Comparison of ENCODE assay signal across 7 cellular contexts in the genomic region with DNA sequence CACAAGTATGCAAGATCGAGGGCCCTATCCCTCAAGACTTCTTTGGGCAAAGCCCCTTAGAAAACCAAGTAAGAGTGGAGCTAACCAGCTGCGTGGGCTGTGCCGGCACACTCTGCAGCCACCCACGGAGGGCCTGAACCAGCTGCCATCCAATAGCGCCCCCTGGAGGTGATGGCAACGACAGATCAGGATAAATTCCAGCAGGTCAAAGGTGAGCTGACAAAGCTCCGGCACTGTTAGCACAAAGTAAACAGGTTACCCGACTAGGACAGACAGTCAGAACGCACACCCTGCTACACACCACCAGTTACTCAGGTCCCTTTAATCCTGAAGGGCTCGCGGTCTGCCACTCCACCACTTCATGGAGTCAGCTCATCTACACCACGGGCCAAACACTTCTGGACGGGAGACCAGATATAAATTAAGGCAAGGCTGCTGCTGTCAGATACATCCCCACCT. TPM values are rescaled to one million over a fixed set of nuclear protein-coding genes. Genes with fewer than 3 reads are reported as not detected.
DNase-seq lines count a peak whose midpoint lies in the region; ATAC-seq and TF ChIP-seq lines count a peak whose summit lies in the region.

No MANE protein-coding gene starts in this region.

- H3K4me3 ChIP-seq in GM06990 (replicated peaks; ENCODE audit: low read depth, low read length), result no peak overlapping the region
- H3K4me3 ChIP-seq in Loucy (ENCODE audit: low read length, poor library complexity, severe bottlenecking), result peak overlapping the region; percentile 50
- no peak overlapping the region for H3K4me3 ChIP-seq in colonic mucosa

- intact Hi-C loops in colonic mucosa (cut with DNase I), result loop anchor here (5.0 kb wide), 1 partner anchor 244 kb away; no protein-coding TSS in a partner anchor

- DNase-seq in GM06990 (ENCODE audit: extremely low read depth, insufficient read length), result peak; percentile 36
- peak; percentile 66 for DNase-seq in activated CD4-positive, alpha-beta T cell treated with anti-CD3 and anti-CD28 coated beads for 1 hour
- peak; percentile 83 for DNase-seq in colonic mucosa
- DNase-seq in medulla oblongata (ENCODE audit: extremely low spot score), result peak; percentile 49
- DNase-seq in stimulated activated CD8-positive, alpha-beta memory T cell treated with anti-CD3 and anti-CD28 coated beads, Interleukin-15, amount 100 ng/mL, for 48 hours (ENCODE audit: low read depth in 2 of 2), result peak; percentile 43 to 58

- no peak overlapping the region for H3K27ac ChIP-seq in colonic mucosa

- H3K4me1 ChIP-seq in Loucy (ENCODE audit: insufficient read depth, low read length, poor library complexity, severe bottlenecking), result peaks cover 34% of the 10 kb centered on the region
- peaks cover 15% of the 10 kb centered on the region for H3K4me1 ChIP-seq in colonic mucosa

- H3K9ac ChIP-seq in Loucy (ENCODE audit: low read depth, low read length, poor library complexity, severe bottlenecking), result no peak overlapping the region
- H3K9ac ChIP-seq in colonic mucosa (ENCODE audit: low read depth in 2 of 2, low read length in 2 of 2), result no peak overlapping the region

- peaks cover 50% of the 10 kb centered on the region for H4K20me1 ChIP-seq in Loucy (ENCODE audit: insufficient read depth, low read length, poor library complexity, severe bottlenecking)

- TF ChIP-seq CTCF in GM06990 (IDR thresholded peaks at IDR 0.05; ENCODE audit: insufficient read depth, low read length, poor library complexity, severe bottlenecking), result peak; percentile 84
- TF ChIP-seq CTCF in Loucy (conservative IDR thresholded peaks at IDR 0.05; ENCODE audit: low read length), result peak; percentile 93
- TF ChIP-seq CTCF in colonic mucosa (IDR thresholded peaks at IDR 0.05), result peak; percentile 79

- H3K9me3 ChIP-seq in Loucy (ENCODE audit: insufficient read depth, low read depth, low read length) (no peaks in the 10 kb centered on the region), colonic mucosa (no peaks in the 10 kb centered on the region)

- no peak for ATAC-seq in HG02870 (IDR thresholded peaks at IDR 0.05; ENCODE audit: unreplicated experiment)

- H3K27me3 ChIP-seq in GM06990 (replicated peaks; ENCODE audit: control insufficient read depth, insufficient read depth, low read length) (no peaks in the 10 kb centered on the region), Loucy (ENCODE audit: insufficient read depth, low read length, poor library complexity, severe bottlenecking) (no peaks in the 10 kb centered on the region), colonic mucosa (no peaks in the 10 kb centered on the region)

- peak overlapping the region; percentile 65 for H3K4me2 ChIP-seq in Loucy (ENCODE audit: low read depth, low read length, poor library complexity, severe bottlenecking)

- no peak overlapping the region for H2AFZ ChIP-seq in Loucy (ENCODE audit: low read length)

- H3K36me3 ChIP-seq in GM06990 (ENCODE audit: control insufficient read depth, insufficient read depth, low read length) (peaks cover 15% of the 10 kb centered on the region), Loucy (ENCODE audit: insufficient read depth, low read length) (peaks cover 34% of the 10 kb centered on the region; the same call in 1 of the 2 replicates), colonic mucosa (peaks cover 4% of the 10 kb centered on the region)

- no peaks in the 10 kb centered on the region for H3K9me2 ChIP-seq in Loucy (replicated peaks; ENCODE audit: low read depth, low read length)

- peaks cover 70% of the 10 kb centered on the region for H3K79me2 ChIP-seq in Loucy (ENCODE audit: insufficient read depth, low read length)

- H3F3A ChIP-seq in Loucy (ENCODE audit: low read depth), result no peaks in the 10 kb centered on the region

RNA-seq across cellular contexts. Expression of a gene that starts 4.9 kb away (rescaled TPM):
- total RNA-seq in colonic mucosa, result 1 to 10 TPM; 3.7 to 5.7 TPM

RNA-seq across cellular contexts. Expression of a gene that starts 14.9 kb away (rescaled TPM):
- 1 to 10 TPM; 1.9 TPM for total RNA-seq in colonic mucosa

RNA-seq across cellular contexts. Expression of a gene that starts 44.1 kb away (rescaled TPM):
- total RNA-seq in colonic mucosa, result under 1 TPM; 0.16 to 0.44 TPM

RNA-seq across cellular contexts. Expression of a gene that starts 48.5 kb away (rescaled TPM):
- 100 to 1,000 TPM; 261 to 273 TPM for total RNA-seq in colonic mucosa
